In genomic region chr5:16548115-16548514, GRCh38 we compare ENCODE assay signal across 18 cellular contexts.
DNase-seq lines count a peak whose midpoint lies in the region; ATAC-seq, FAIRE-seq and TF ChIP-seq lines count a peak whose summit lies in the region.
"Had no signal": no experiment of that assay in that cellular context is flagged by ENCODE, and none has a peak within 500 bp of the region (broad histone marks: within the 10 kb centered on the region; RNA-seq: fewer than 3 reads in every experiment).

No MANE protein-coding gene starts in this region.

- H3K27me3 Mint-ChIP-seq in activated T-helper 17 cell treated with anti-CD3 and anti-CD28 coated beads, Interleukin-2, amount 50 U/mL, for 72 hours, result no peaks in the 10 kb centered on the region
- H3K27me3 Mint-ChIP-seq: B cell; CD4-positive, alpha-beta memory T cell had no signal

- no peak overlapping the region for H3K23ac ChIP-seq in H1 (ENCODE audit: insufficient read length)

- in situ Hi-C loops in gastrocnemius medialis (cut with MboI; ENCODE audit: low sequenced_read_pairs in 4 of 4), result no loop called here

- H2AK5ac ChIP-seq in H1 (ENCODE audit: low read depth, low read length), result no peak overlapping the region

- H4K5ac ChIP-seq in H1 (ENCODE audit: insufficient read length, low read depth, low read length), result no peak overlapping the region

- H3K4me1 ChIP-seq in H1 (replicated peaks in 1 of 4; ENCODE audit: control insufficient read depth in 3 of 4, insufficient read depth in 4 of 4, low read length in 3 of 4) (0 out of 7 replicates have a peak, but pooled peaks cover 0 to 2% (median 0%) of the 10 kb centered on the region in 4 experiments), gastrocnemius medialis (peaks cover 61 to 68% of the 10 kb centered on the region in 2 donors)

- no peak overlapping the region for H4K8ac ChIP-seq in H1 (ENCODE audit: extremely low read depth, insufficient read depth, low read length)

- TF ChIP-seq RAD21 in H1 (IDR thresholded peaks at IDR 0.05 in 1 of 2, conservative IDR thresholded peaks at IDR 0.05 in 1 of 2; ENCODE audit: low read depth in 2 of 2, low read length in 2 of 2), result no peak

- H3K56ac ChIP-seq in H1 (replicated peaks; ENCODE audit: insufficient read length, low read depth, low read length), result no peak overlapping the region

- DNase-seq in LNCaP clone FGC (ENCODE audit: low read depth), result peak; percentile 95
- no peak for DNase-seq in H1 (ENCODE audit: low read depth in 1 of 2, low spot score in 2 of 2)
- DNase-seq in gastrocnemius medialis, result no peak
- DNase-seq in HUDEP-2 (lab: John Stamatoyannopoulos, UW; ENCODE audit: unreplicated experiment in 76 of 76), result no peak
- DNase-seq in coronary artery (ENCODE audit: low spot score), result no peak
- DNase-seq in GM19239 (ENCODE audit: insufficient read length, low spot score), result no peak
- DNase-seq: CD4-positive, alpha-beta memory T cell; GF-D8; GOT3; NCI-H2081; NCI-H226; SHP77 had no signal

- peaks cover 26% of the 10 kb centered on the region for H3K4me1 Mint-ChIP-seq in activated T-helper 17 cell treated with anti-CD3 and anti-CD28 coated beads, Interleukin-2, amount 50 U/mL, for 72 hours

- H3K4ac ChIP-seq in H1 (replicated peaks; ENCODE audit: insufficient read length, low read depth, low read length), result no peak overlapping the region

- H3K27ac ChIP-seq in C4-2B (peak overlapping the region; percentile 80; the same call in 1 of the 2 replicates), H1 (ENCODE audit: low read depth, low read length) (no peak overlapping the region), gastrocnemius medialis (peak overlapping the region; percentile 90 to 97 (median 94)), coronary artery (no peak overlapping the region)

- intact Hi-C loops in gastrocnemius medialis (cut with DNase I; ENCODE audit: low total_unique reads), result loop anchor here (1.0 kb wide), 1 partner anchor 228 kb away; no protein-coding TSS in a partner anchor

- CTCF ChIA-PET in H1 (lab: Charles Lee; ENCODE audit: partially characterized antibody), result interaction anchor here (0.6 to 9.8 kb wide), 8 partner anchors 12 to 642 kb away, joined by 3 to 155 read pairs (median 8); no protein-coding TSS in a partner anchor

- H3K36me3 ChIP-seq in H1 (ENCODE audit: control insufficient read depth in 2 of 4, insufficient read depth in 4 of 4, low read length in 3 of 4), result no peaks in the 10 kb centered on the region
- no peaks in the 10 kb centered on the region for H3K36me3 ChIP-seq in gastrocnemius medialis

- H3K4me3 ChIP-seq in LNCaP clone FGC (ENCODE audit: low read depth, low read length) (no peak overlapping the region), H1 (ENCODE audit: extremely low read depth in 1 of 4, insufficient read depth in 2 of 4, low read depth in 3 of 4, low read length in 4 of 4) (no peak overlapping the region), gastrocnemius medialis (no peak overlapping the region), coronary artery (no peak overlapping the region)

- no peaks in the 10 kb centered on the region for H3K79me1 ChIP-seq in H1 (ENCODE audit: low read depth, low read length)

- H3K36me3 Mint-ChIP-seq in activated T-helper 17 cell treated with anti-CD3 and anti-CD28 coated beads, Interleukin-2, amount 50 U/mL, for 72 hours (ENCODE audit: low read depth), result no peaks in the 10 kb centered on the region

- H2BK12ac ChIP-seq in H1 (ENCODE audit: low read depth, low read length), result peak overlapping the region; percentile 56; the same call in 1 of the 2 replicates

- no peak overlapping the region for H2AFZ ChIP-seq in H1 (ENCODE audit: low read length)

- TF ChIP-seq EP300 in H1 (IDR thresholded peaks at IDR 0.05; ENCODE audit: borderline replicate concordance in 1 of 2, low read depth in 2 of 2, low read length in 2 of 2), result no peak

- H3K27ac Mint-ChIP-seq in activated T-helper 17 cell treated with anti-CD3 and anti-CD28 coated beads, Interleukin-2, amount 50 U/mL, for 72 hours, result no peak overlapping the region
- H3K27ac Mint-ChIP-seq: B cell; CD4-positive, alpha-beta memory T cell had no signal

- H3K9me3 Mint-ChIP-seq in activated T-helper 17 cell treated with anti-CD3 and anti-CD28 coated beads, Interleukin-2, amount 50 U/mL, for 72 hours, result no peaks in the 10 kb centered on the region

- no peak overlapping the region for H4K91ac ChIP-seq in H1 (replicated peaks; ENCODE audit: insufficient read length, low read length)

- peak; percentile 21 for TF ChIP-seq CTCF in C4-2B (conservative IDR thresholded peaks at IDR 0.05)
- no peak for TF ChIP-seq CTCF in LNCaP clone FGC (IDR thresholded peaks at IDR 0.05; ENCODE audit: control insufficient read depth, extremely low read depth, insufficient read depth)
- no peak for TF ChIP-seq CTCF in H1 (IDR thresholded peaks at IDR 0.05; ENCODE audit: control extremely low read depth in 1 of 3, insufficient read depth in 1 of 3, low read depth in 1 of 3, low read length in 3 of 3)
- no peak for TF ChIP-seq CTCF in gastrocnemius medialis (IDR thresholded peaks at IDR 0.05 in 4 of 5, conservative IDR thresholded peaks at IDR 0.05 in 1 of 5)
- TF ChIP-seq CTCF in coronary artery (IDR thresholded peaks at IDR 0.05), result no peak

- H3K27me3 ChIP-seq in H1 (replicated peaks in 1 of 4; ENCODE audit: control insufficient read depth in 3 of 4, extremely low read depth in 1 of 4, insufficient read depth in 3 of 4, low read length in 3 of 4) (no peaks in the 10 kb centered on the region), gastrocnemius medialis (no peaks in the 10 kb centered on the region)

- POLR2A ChIA-PET in H1 (lab: Charles Lee; ENCODE audit: partially characterized antibody), result no interaction called here

- no peak overlapping the region for H3K9ac ChIP-seq in H1 (replicated peaks in 1 of 4; ENCODE audit: extremely low read depth in 1 of 4, low read depth in 3 of 4, low read length in 3 of 4)

- WGBS in H1 (ENCODE audit: extremely low coverage in 1 of 2, insufficient coverage in 1 of 2, insufficient read length in 1 of 2, insufficient replicate concordance in 2 of 2, low coverage in 1 of 2, low lambda C conversion rate in 2 of 2, missing lambda C conversion rate in 1 of 2), 2 experiments, result 79% methylated on average over 2 of the region's 2 CpGs; no CpG with 5 or more reads in 1 of the 2 experiments

- H2BK20ac ChIP-seq in H1 (ENCODE audit: low read length), result no peak overlapping the region

- H2BK5ac ChIP-seq in H1 (ENCODE audit: low read depth, low read length), result no peak overlapping the region

- no peak overlapping the region for H3K18ac ChIP-seq in H1 (ENCODE audit: extremely low read depth, low read length)

- no peak overlapping the region for H3K4me3 Mint-ChIP-seq in activated T-helper 17 cell treated with anti-CD3 and anti-CD28 coated beads, Interleukin-2, amount 50 U/mL, for 72 hours
- H3K4me3 Mint-ChIP-seq: B cell; CD4-positive, alpha-beta memory T cell had no signal

- H3K14ac ChIP-seq in H1 (ENCODE audit: insufficient read length), result no peak overlapping the region

- H3K9me3 ChIP-seq in H1 (ENCODE audit: insufficient read depth in 2 of 2, low read depth in 1 of 2, low read length in 1 of 2), result no peaks in the 10 kb centered on the region
- H3K9me3 ChIP-seq in gastrocnemius medialis, result no peaks in the 10 kb centered on the region

- TF ChIP-seq POLR2A in H1 (IDR thresholded peaks at IDR 0.05; ENCODE audit: control extremely low read depth in 1 of 2, low read depth in 2 of 2, low read length in 2 of 2) (no peak), gastrocnemius medialis (IDR thresholded peaks at IDR 0.05) (no peak)

- no peaks in the 10 kb centered on the region for H4K20me1 ChIP-seq in H1 (replicated peaks in 1 of 2; ENCODE audit: control insufficient read depth in 1 of 2, insufficient read depth in 2 of 2, low read length in 2 of 2)

- H2BK120ac ChIP-seq in H1 (replicated peaks; ENCODE audit: low read depth, low read length), result no peak overlapping the region

- H3K79me2 ChIP-seq in H1 (ENCODE audit: control insufficient read depth in 1 of 2, insufficient read depth in 2 of 2, low read length in 2 of 2), result no peaks in the 10 kb centered on the region

- H3K23me2 ChIP-seq in H1 (ENCODE audit: low read depth, low read length), result no peaks in the 10 kb centered on the region

- no peak overlapping the region for H3K4me2 ChIP-seq in H1 (ENCODE audit: insufficient read depth in 1 of 2, low read depth in 2 of 2, low read length in 2 of 2)

- no peak overlapping the region for H2BK15ac ChIP-seq in H1 (ENCODE audit: low read length)

- ATAC-seq in gastrocnemius medialis, result no peak
- ATAC-seq in activated T-helper 17 cell treated with anti-CD3 and anti-CD28 coated beads, Interleukin-2, amount 50 U/mL, for 72 hours (replicated peaks), result no peak
- ATAC-seq: Panc1, SK-N-SH treated with all-trans-retinoic acid at 6 μM for 48 hours had no signal

- FAIRE-seq in H1 (lab: Jason Lieb, UNC), result no peak
- FAIRE-seq in GM19239 (lab: Jason Lieb, UNC), result no peak
- FAIRE-seq: D721Med had no signal

TF ChIP-seq in H1, 55 proteins besides CTCF, POLR2A, EP300 and RAD21 (continues in another document):
- no peak for TF ChIP-seq SP1 (IDR thresholded peaks at IDR 0.05; ENCODE audit: low read depth, low read length)
- no peak for TF ChIP-seq EZH2 (IDR thresholded peaks at IDR 0.05; ENCODE audit: low read depth, low read length, severe bottlenecking)
- TF ChIP-seq HDAC6 (IDR thresholded peaks at IDR 0.05; ENCODE audit: low read depth, low read length), result no peak
- no peak for TF ChIP-seq EGR1 (IDR thresholded peaks at IDR 0.05; ENCODE audit: borderline replicate concordance, low read depth, low read length)
- no peak for TF ChIP-seq CTBP2 (IDR thresholded peaks at IDR 0.05; ENCODE audit: borderline replicate concordance, insufficient read depth, insufficient read length, low read length)
- TF ChIP-seq PHF8 (conservative IDR thresholded peaks at IDR 0.05; ENCODE audit: low read depth, low read length), result no peak
- TF ChIP-seq CHD2 (IDR thresholded peaks at IDR 0.05; ENCODE audit: low read length), result no peak
- no peak for TF ChIP-seq TEAD4 (IDR thresholded peaks at IDR 0.05; ENCODE audit: low read depth, low read length)
- TF ChIP-seq CREB1 (IDR thresholded peaks at IDR 0.05), result no peak
- no peak for TF ChIP-seq GABPA (IDR thresholded peaks at IDR 0.05; ENCODE audit: borderline replicate concordance, insufficient read depth, low read length)
- TF ChIP-seq SP2 (IDR thresholded peaks at IDR 0.05; ENCODE audit: low read length), result no peak
- no peak for TF ChIP-seq NANOG (IDR thresholded peaks at IDR 0.05; ENCODE audit: insufficient read depth, low read depth, low read length, poor library complexity, severe bottlenecking)

Comparison
In these comparisons a context has a peak if more than half of its experiments do, and no peak if none do; other contexts are left out.
1. H3K27ac ChIP-seq: peak in C4-2B (single experiment) and gastrocnemius medialis (4 of 4); none in H1 (single experiment) and coronary artery (0 of 2).